8 cellular contexts compared by ENCODE assay signal in the genomic region with DNA sequence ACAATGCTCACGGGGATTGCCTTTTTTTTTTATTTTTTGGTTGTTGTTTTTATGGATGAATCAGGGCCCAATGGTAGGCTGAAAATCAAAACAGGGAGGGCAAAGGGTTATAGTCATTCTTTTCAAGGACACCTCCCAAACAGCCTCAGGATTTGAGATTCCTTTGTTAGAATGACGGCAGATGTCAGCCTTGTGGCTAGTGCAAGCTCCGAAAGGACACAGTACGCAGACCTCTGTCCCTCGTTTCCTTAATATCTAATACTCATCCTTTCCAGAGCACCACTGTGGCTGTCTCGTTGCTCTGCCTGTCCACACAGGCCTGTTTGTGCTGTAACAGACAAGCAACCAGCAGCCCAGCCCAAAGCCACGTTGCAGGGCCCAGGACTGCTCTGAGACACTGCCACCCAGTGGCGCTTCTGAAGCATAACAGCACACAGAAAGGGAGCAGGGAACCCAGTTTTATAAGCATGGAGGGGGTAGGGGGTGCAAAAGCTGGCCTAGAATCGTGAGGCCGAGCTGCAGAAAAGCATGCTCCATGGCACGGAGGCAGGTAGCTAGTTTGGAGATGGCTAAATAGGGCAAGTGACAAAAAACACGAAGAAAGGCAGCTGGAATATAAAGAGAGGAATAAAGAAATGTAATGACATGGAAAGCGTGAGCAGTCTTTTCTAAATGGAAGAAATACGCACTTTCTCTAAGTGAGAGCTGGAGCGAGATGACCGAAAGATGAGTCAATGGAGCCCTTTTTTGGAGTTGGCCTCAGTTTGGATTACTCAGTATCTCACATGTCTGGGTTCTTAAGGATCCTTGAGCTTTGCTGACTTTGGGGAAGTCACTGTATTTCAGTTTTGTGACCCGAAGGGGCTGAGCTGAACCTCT. TPM values are rescaled to one million over a fixed set of nuclear protein-coding genes. Genes with fewer than 3 reads are reported as not detected.
A peak's percentile ranks its signal among the peaks of the same experiment; 100 is the strongest.
DNase-seq lines count a peak whose midpoint lies in the region; ATAC-seq and TF ChIP-seq lines count a peak whose summit lies in the region.

No MANE protein-coding gene starts in this region.

- H3K4me1 Mint-ChIP-seq in CD8-positive, alpha-beta T cell (ENCODE audit: low read depth), result peaks cover 2% of the 10 kb centered on the region
- H3K4me1 Mint-ChIP-seq in activated T-helper 17 cell treated with anti-CD3 and anti-CD28 coated beads, Interleukin-2, amount 50 U/mL, for 72 hours, result peaks cover 9% of the 10 kb centered on the region
- peaks cover 73% of the 10 kb centered on the region for H3K4me1 Mint-ChIP-seq in nephron progenitor cell

- no peaks in the 10 kb centered on the region for H3K9me3 Mint-ChIP-seq in CD8-positive, alpha-beta T cell
- H3K9me3 Mint-ChIP-seq in activated T-helper 17 cell treated with anti-CD3 and anti-CD28 coated beads, Interleukin-2, amount 50 U/mL, for 72 hours, result no peaks in the 10 kb centered on the region
- no peaks in the 10 kb centered on the region for H3K9me3 Mint-ChIP-seq in nephron progenitor cell

- no peak overlapping the region for H3K27ac ChIP-seq in CD8-positive, alpha-beta T cell (ENCODE audit: low read depth, low read length)
- peak overlapping the region; percentile 35 to 82 (median 48) for H3K27ac ChIP-seq in Peyer's patch
- H3K27ac ChIP-seq in stomach, result peak overlapping the region; percentile 60 to 83 (median 78)

- TF ChIP-seq POLR2A in Peyer's patch (IDR thresholded peaks at IDR 0.05) (no peak), stomach (IDR thresholded peaks at IDR 0.05) (no peak)

- H3K27me3 ChIP-seq in CD8-positive, alpha-beta T cell (ENCODE audit: insufficient read depth, low read length), result no peaks in the 10 kb centered on the region
- H3K27me3 ChIP-seq in Peyer's patch (no peaks in the 10 kb centered on the region), stomach (no peaks in the 10 kb centered on the region)

- TF ChIP-seq CTCF in CD8-positive, alpha-beta T cell (IDR thresholded peaks at IDR 0.05), result peak; percentile 97
- peak; percentile 56 to 95 (median 88) for TF ChIP-seq CTCF in Peyer's patch (IDR thresholded peaks at IDR 0.05)
- TF ChIP-seq CTCF in fibroblast of villous mesenchyme (IDR thresholded peaks at IDR 0.05; ENCODE audit: insufficient read depth, low read depth, low read length), result peak; percentile 98
- peak; percentile 87 for TF ChIP-seq CTCF in nephron progenitor cell (IDR thresholded peaks at IDR 0.05)
- peak in 5 of 7 experiments; percentile 72 to 86 (median 76) for TF ChIP-seq CTCF in stomach (IDR thresholded peaks at IDR 0.05)

- H3K27me3 Mint-ChIP-seq in CD8-positive, alpha-beta T cell (ENCODE audit: low read depth), result peaks cover 9% of the 10 kb centered on the region
- peaks cover 9% of the 10 kb centered on the region for H3K27me3 Mint-ChIP-seq in activated T-helper 17 cell treated with anti-CD3 and anti-CD28 coated beads, Interleukin-2, amount 50 U/mL, for 72 hours
- peaks cover 32% of the 10 kb centered on the region for H3K27me3 Mint-ChIP-seq in nephron progenitor cell (ENCODE audit: low read depth, poor library complexity)

- intact Hi-C loops in CD8-positive, alpha-beta T cell (cut with DNase I, micrococcal nuclease), result loop anchor here (1.0 to 5.0 kb wide), 6 partner anchors 177 to 733 kb away; no protein-coding TSS in a partner anchor
- intact Hi-C loops in stomach (cut with DNase I; ENCODE audit: low total_unique reads), result loop anchor here (10.0 kb wide), 1 partner anchor 189 kb away; no protein-coding TSS in a partner anchor

- DNase-seq in CD8-positive, alpha-beta T cell, result peak in 6 of 7 experiments; percentile 24 to 59 (median 44)
- DNase-seq in Jurkat, Clone E6-1 (ENCODE audit: low read depth, low spot score), result peak; percentile 54
- DNase-seq in Peyer's patch (peak; percentile 33 to 85 (median 76)), fibroblast of villous mesenchyme (ENCODE audit: low read depth) (peak; percentile 96), nephron progenitor cell (peak; percentile 73), stomach (peak; percentile 75)

- H3K36me3 Mint-ChIP-seq in CD8-positive, alpha-beta T cell, result no peaks in the 10 kb centered on the region
- H3K36me3 Mint-ChIP-seq in activated T-helper 17 cell treated with anti-CD3 and anti-CD28 coated beads, Interleukin-2, amount 50 U/mL, for 72 hours (ENCODE audit: low read depth), result no peaks in the 10 kb centered on the region
- H3K36me3 Mint-ChIP-seq in nephron progenitor cell (ENCODE audit: low read depth), result no peaks in the 10 kb centered on the region

- H3K4me3 Mint-ChIP-seq in CD8-positive, alpha-beta T cell, result no peak overlapping the region
- peak overlapping the region; percentile 30 for H3K4me3 Mint-ChIP-seq in activated T-helper 17 cell treated with anti-CD3 and anti-CD28 coated beads, Interleukin-2, amount 50 U/mL, for 72 hours
- H3K4me3 Mint-ChIP-seq in nephron progenitor cell, result peak overlapping the region; percentile 19

- no peaks in the 10 kb centered on the region for H3K36me3 ChIP-seq in CD8-positive, alpha-beta T cell (ENCODE audit: insufficient read depth, low read length)
- no peaks in the 10 kb centered on the region for H3K36me3 ChIP-seq in Peyer's patch
- H3K36me3 ChIP-seq in stomach, result no peaks in the 10 kb centered on the region

- H3K4me3 ChIP-seq in CD8-positive, alpha-beta T cell (ENCODE audit: low read depth, low read length), result no peak overlapping the region
- no peak overlapping the region for H3K4me3 ChIP-seq in Jurkat, Clone E6-1 (ENCODE audit: low read length)
- H3K4me3 ChIP-seq in Peyer's patch, result no peak overlapping the region
- no peak overlapping the region for H3K4me3 ChIP-seq in fibroblast of villous mesenchyme (ENCODE audit: low read depth, low read length)
- no peak overlapping the region for H3K4me3 ChIP-seq in stomach

- no peaks in the 10 kb centered on the region for H3K4me1 ChIP-seq in CD8-positive, alpha-beta T cell (ENCODE audit: insufficient read depth, low read length)
- peaks cover 0 to 17% (median 0%) of the 10 kb centered on the region in 4 donors for H3K4me1 ChIP-seq in Peyer's patch
- peaks cover 5 to 48% (median 35%) of the 10 kb centered on the region in 4 donors for H3K4me1 ChIP-seq in stomach

- no peak for TF ChIP-seq EP300 in stomach (IDR thresholded peaks at IDR 0.05)

- 30 to 35% (median 31%) methylated on average over 17 of the region's 17 CpGs for WGBS in stomach, 5 donors

- POLR2A ChIA-PET in CD8-positive, alpha-beta T cell (lab: Charles Lee), result no interaction called here

- H3K27ac Mint-ChIP-seq in CD8-positive, alpha-beta T cell, result no peak overlapping the region
- H3K27ac Mint-ChIP-seq in activated T-helper 17 cell treated with anti-CD3 and anti-CD28 coated beads, Interleukin-2, amount 50 U/mL, for 72 hours, result peak overlapping the region; percentile 36
- H3K27ac Mint-ChIP-seq in nephron progenitor cell, result peak overlapping the region; percentile 85

- no peaks in the 10 kb centered on the region for H3K9me3 ChIP-seq in CD8-positive, alpha-beta T cell (ENCODE audit: low read length)
- no peaks in the 10 kb centered on the region for H3K9me3 ChIP-seq in Peyer's patch
- no peaks in the 10 kb centered on the region for H3K9me3 ChIP-seq in stomach

- CTCF ChIA-PET in CD8-positive, alpha-beta T cell (lab: Charles Lee), result interaction anchor here (0.7 to 2.9 kb wide), 20 partner anchors 9 to 359 kb away, joined by 3 to 34 read pairs (median 4); no protein-coding TSS in a partner anchor

- ATAC-seq in CD8-positive, alpha-beta T cell, result peak; percentile 93
- ATAC-seq in GM21360 (IDR thresholded peaks at IDR 0.05; ENCODE audit: unreplicated experiment), result peak; percentile 87
- peak; percentile 87 for ATAC-seq in activated T-helper 17 cell treated with anti-CD3 and anti-CD28 coated beads, Interleukin-2, amount 50 U/mL, for 72 hours (replicated peaks)

RNA-seq across cellular contexts. Expression of a gene that starts 40.7 kb away (rescaled TPM):
- not detected for total RNA-seq in CD8-positive, alpha-beta T cell
- not detected for polyA plus RNA-seq in Jurkat, Clone E6-1 (2012; ENCODE audit: insufficient read depth, insufficient read length)
- 10 to 100 TPM in 1 of 4 donors, 1 to 10 TPM in 3; 4.9 to 21.5 (median 8.7) TPM for total RNA-seq in Peyer's patch
- under 1 TPM in 1 of 2 donors, not detected in 1; 0.21 TPM for total RNA-seq in activated T-helper 17 cell treated with anti-CD3 and anti-CD28 coated beads, Interleukin-2, amount 50 U/mL, for 72 hours
- 12.1 and 20.0 TPM in 2 replicates for total RNA-seq in fibroblast of villous mesenchyme
- 10 to 100 TPM in 3 of 5 donors, 1 to 10 TPM in 1, under 1 TPM in 1; 0.89 to 57.9 (median 15.4) TPM for total RNA-seq in stomach
- polyA plus RNA-seq in stomach, result 1 to 10 TPM; 4.5 to 9.0 (median 6.0) TPM

Comparison
In these comparisons a context has a peak if more than half of its experiments do, and no peak if none do; other contexts are left out.
1. DNase-seq: peak in every context shown above with its lines; median percentile 96 in fibroblast of villous mesenchyme; 76 in Peyer's patch; 75 in stomach; 73 in nephron progenitor cell; 54 in Jurkat, Clone E6-1; 44 in CD8-positive, alpha-beta T cell.